In genomic region chr21:29024474-29025327, GRCh38 we compare ENCODE assay signal across 1 cellular context.
A peak's percentile ranks its signal among the peaks of the same experiment; 100 is the strongest.
TF ChIP-seq lines count a peak whose summit lies in the region.

TSS of gene USP16 (plus strand) at chr21:29024668. CDS start at chr21:29027914, 3,246 bp downstream.

TF ChIP-seq in HEK293, 187 proteins besides CTCF, POLR2A, EP300 and RAD21 (continued from another document):
- TF ChIP-seq TSHZ1 (tag by site-specific recombination; IDR thresholded peaks at IDR 0.05; ENCODE audit: borderline replicate concordance) (no peak), SP3 (tag by site-specific recombination; IDR thresholded peaks at IDR 0.05) (peak; percentile 89), ZSCAN30 (tag by site-specific recombination; IDR thresholded peaks at IDR 0.05) (no peak), ZNF530 (tag by site-specific recombination; IDR thresholded peaks at IDR 0.05; ENCODE audit: low read depth) (no peak), GLI2 (tag by site-specific recombination; IDR thresholded peaks at IDR 0.05; ENCODE audit: borderline replicate concordance, low read depth) (no peak), MZF1 (tag by site-specific recombination; IDR thresholded peaks at IDR 0.05; ENCODE audit: borderline replicate concordance) (no peak), YY1 (tag by site-specific recombination; IDR thresholded peaks at IDR 0.05) (no peak), ZBTB21 (tag by site-specific recombination; IDR thresholded peaks at IDR 0.05) (peak; percentile 87), ZNF785 (tag by site-specific recombination; IDR thresholded peaks at IDR 0.05) (no peak), ZNF76 (tag by site-specific recombination; IDR thresholded peaks at IDR 0.05; ENCODE audit: borderline replicate concordance, low read depth) (peak; percentile 94), ZNF175 (tag by site-specific recombination; IDR thresholded peaks at IDR 0.05) (no peak), ZNF366 (tag by site-specific recombination; conservative IDR thresholded peaks at IDR 0.05) (peak; percentile 78), ZBTB10 (tag by site-specific recombination; IDR thresholded peaks at IDR 0.05) (peak; percentile 72; the same call in 1 of the 2 replicates), ZNF544 (tag by site-specific recombination; IDR thresholded peaks at IDR 0.05) (no peak), ZNF202 (tag by site-specific recombination; IDR thresholded peaks at IDR 0.05; ENCODE audit: borderline replicate concordance) (no peak), ZNF114 (tag by site-specific recombination; IDR thresholded peaks at IDR 0.05) (no peak), ZNF157 (tag by site-specific recombination; IDR thresholded peaks at IDR 0.05) (no peak), ZNF324 (tag by site-specific recombination; IDR thresholded peaks at IDR 0.05) (peak; percentile 95), ZNF777 (tag by site-specific recombination; IDR thresholded peaks at IDR 0.05; ENCODE audit: borderline replicate concordance) (no peak), GLIS2 (tag by site-specific recombination; IDR thresholded peaks at IDR 0.05) (no peak; the same call in 1 of the 2 replicates), ATF2 (tag by site-specific recombination; IDR thresholded peaks at IDR 0.05; ENCODE audit: low read depth) (peak; percentile 50), SCRT2 (tag by site-specific recombination; IDR thresholded peaks at IDR 0.05) (no peak), ZNF704 (tag by site-specific recombination; IDR thresholded peaks at IDR 0.05) (peak; percentile 96), KLF17 (tag by site-specific recombination; IDR thresholded peaks at IDR 0.05) (peak; percentile 72), ZNF239 (tag by site-specific recombination; IDR thresholded peaks at IDR 0.05) (0 out of 2 replicates have a peak, but pooled peaks have one; percentile 65), ZNF548 (tag by site-specific recombination; IDR thresholded peaks at IDR 0.05) (no peak), ZNF341 (tag by site-specific recombination; IDR thresholded peaks at IDR 0.05; ENCODE audit: low read depth) (peak; percentile 77), REPIN1 (tag by site-specific recombination; IDR thresholded peaks at IDR 0.05; ENCODE audit: low read depth) (0 out of 2 replicates have a peak, but pooled peaks have one; percentile 68), ZNF280C (tag by site-specific recombination; IDR thresholded peaks at IDR 0.05) (no peak), ZNF473 (tag by site-specific recombination; IDR thresholded peaks at IDR 0.05) (no peak), BCL6B (tag by site-specific recombination; IDR thresholded peaks at IDR 0.05) (no peak; the same call in none of the 2 replicates), ZXDB (tag by site-specific recombination; IDR thresholded peaks at IDR 0.05) (peak; percentile 99), ZNF664 (tag by site-specific recombination; IDR thresholded peaks at IDR 0.05) (no peak), GLIS1 (tag by site-specific recombination; IDR thresholded peaks at IDR 0.05) (peak; percentile 26; the same call in 1 of the 2 replicates)
